In the genomic region with DNA sequence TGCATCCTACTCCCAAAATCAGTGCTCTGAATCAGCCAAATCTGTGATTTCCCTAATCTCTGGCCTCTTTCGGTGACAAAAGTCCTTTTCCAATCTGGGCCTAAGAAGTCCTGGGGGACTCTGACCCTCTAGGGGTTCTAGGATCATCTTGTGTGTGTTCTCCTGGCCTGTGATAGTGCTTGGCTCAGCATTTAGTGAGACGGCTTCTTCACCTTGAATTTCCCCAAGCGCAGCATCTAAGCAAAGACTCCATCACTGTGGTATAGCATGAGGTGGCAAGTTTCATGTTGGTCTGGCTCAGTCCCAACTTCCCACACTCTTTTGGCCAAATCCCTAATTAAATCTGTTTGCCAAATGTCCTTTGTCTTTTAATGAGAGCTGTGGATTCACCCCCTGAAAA, we compare ENCODE assay signal across 36 cellular contexts. TPM values are rescaled to one million over a fixed set of nuclear protein-coding genes. Genes with fewer than 3 reads are reported as not detected.
"Had no signal": no experiment of that assay in that cellular context is flagged by ENCODE, and none has a peak within 500 bp of the region (broad histone marks: within the 10 kb centered on the region; RNA-seq: fewer than 3 reads in every experiment).

No MANE protein-coding gene starts in this region.

- H3K27me3 Mint-ChIP-seq: dendritic cell treated with granulocyte-macrophage colony-stimulating factor and Interleukin-4, amounts not matched to agents 40 ng/mL and 50 ng/mL, for 4 days had no signal

- DNase-seq: colonic mucosa; effector CD8-positive, alpha-beta T cell; endodermal cell; foreskin fibroblast; gastrocnemius medialis; heart left ventricle; kidney; mucosa of descending colon; naive B cell; sigmoid colon; stimulated activated CD4-positive, alpha-beta T cell treated with anti-CD3 and anti-CD28 coated beads, Interleukin-2, amount 100 ng/mL, for 24 hours; stimulated activated CD4-positive, alpha-beta T cell treated with anti-CD3 and anti-CD28 coated beads, Interleukin-4, amount 100 ng/mL, for 24 hours; stimulated activated naive CD4-positive, alpha-beta T cell treated with Interleukin-2 at 50 U/mL for 16 hours; stomach; thyroid gland; upper lobe of left lung had no signal

- H3K79me2 ChIP-seq: hepatocyte, parathyroid adenoma had no signal

- ATAC-seq: esophagus mucosa; gastrocnemius medialis; heart left ventricle; left lobe of liver; mucosa of descending colon; natural killer cell treated with Interleukin-12 subunit alpha and Interleukin-12 subunit beta and Interleukin-15 and Interleukin-18, amount 100 ng/mL, for 72 hours; stimulated activated effector memory CD8-positive, alpha-beta T cell treated with anti-CD3 and anti-CD28 coated beads, Interleukin-12 subunit alpha, Interleukin-12 subunit beta, amount 100 ng/mL, for 72 hours had no signal

- H2AFZ ChIP-seq: hepatocyte, parathyroid adenoma had no signal

- H3K27me3 ChIP-seq: colonic mucosa, gastrocnemius medialis, heart left ventricle, hepatocyte, right atrium auricular region, sigmoid colon, stomach, thyroid gland, upper lobe of left lung had no signal

- H3K27ac ChIP-seq: colonic mucosa, epithelial cell of prostate, gastrocnemius medialis, heart left ventricle, hepatocyte, parathyroid adenoma, prostate gland, right atrium auricular region, sigmoid colon, stomach, thyroid gland, upper lobe of left lung had no signal

- H3K4me2 ChIP-seq: hepatocyte had no signal

- H3K27ac Mint-ChIP-seq: dendritic cell treated with granulocyte-macrophage colony-stimulating factor and Interleukin-4, amounts not matched to agents 40 ng/mL and 50 ng/mL, for 4 days; endodermal cell; memory B cell; naive B cell; natural killer cell treated with Interleukin-12 subunit alpha and Interleukin-12 subunit beta and Interleukin-15 and Interleukin-18, amount 100 ng/mL, for 72 hours; stimulated activated effector memory CD8-positive, alpha-beta T cell treated with anti-CD3 and anti-CD28 coated beads, Interleukin-12 subunit alpha, Interleukin-12 subunit beta, amount 100 ng/mL, for 72 hours had no signal

- H3K4me3 ChIP-seq: colonic mucosa, gastrocnemius medialis, heart left ventricle, hepatocyte, lung, mucosa of descending colon, prostate gland, right atrium auricular region, sigmoid colon, stomach, thyroid gland, upper lobe of left lung had no signal

- H3K9me3 ChIP-seq: colonic mucosa, gastrocnemius medialis, mucosa of descending colon, prostate gland, right atrium auricular region, sigmoid colon, stomach, thyroid gland, upper lobe of left lung had no signal

- FAIRE-seq: kidney, urothelium cell line had no signal

- H3K4me3 Mint-ChIP-seq: dendritic cell treated with granulocyte-macrophage colony-stimulating factor and Interleukin-4, amounts not matched to agents 40 ng/mL and 50 ng/mL, for 4 days; endodermal cell; memory B cell; naive B cell; natural killer cell treated with Interleukin-12 subunit alpha and Interleukin-12 subunit beta and Interleukin-15 and Interleukin-18, amount 100 ng/mL, for 72 hours; neural crest cell; stimulated activated effector memory CD8-positive, alpha-beta T cell treated with anti-CD3 and anti-CD28 coated beads, Interleukin-12 subunit alpha, Interleukin-12 subunit beta, amount 100 ng/mL, for 72 hours had no signal

- H3K9me3 Mint-ChIP-seq: dendritic cell treated with granulocyte-macrophage colony-stimulating factor and Interleukin-4, amounts not matched to agents 40 ng/mL and 50 ng/mL, for 4 days; natural killer cell treated with Interleukin-12 subunit alpha and Interleukin-12 subunit beta and Interleukin-15 and Interleukin-18, amount 100 ng/mL, for 72 hours; stimulated activated effector memory CD8-positive, alpha-beta T cell treated with anti-CD3 and anti-CD28 coated beads, Interleukin-12 subunit alpha, Interleukin-12 subunit beta, amount 100 ng/mL, for 72 hours had no signal

- H3K36me3 Mint-ChIP-seq: memory B cell; naive B cell; natural killer cell treated with Interleukin-12 subunit alpha and Interleukin-12 subunit beta and Interleukin-15 and Interleukin-18, amount 100 ng/mL, for 72 hours had no signal

- H3K4me1 ChIP-seq: colonic mucosa, gastrocnemius medialis, heart left ventricle, parathyroid adenoma, prostate gland, right atrium auricular region, sigmoid colon, stomach had no signal

- H3K36me3 ChIP-seq: colonic mucosa, gastrocnemius medialis, heart left ventricle, prostate gland, right atrium auricular region, sigmoid colon, stomach, thyroid gland, upper lobe of left lung had no signal

- H3K4me1 Mint-ChIP-seq: endodermal cell, memory B cell, naive B cell, neural crest cell had no signal

- H3K9ac ChIP-seq: parathyroid adenoma had no signal

RNA-seq across cellular contexts. Expression of gene IL17A, which starts 12.1 kb away (rescaled TPM):
- total RNA-seq: colonic mucosa, endodermal cell, esophagus mucosa, gastrocnemius medialis, glomerular endothelial cell, heart left ventricle, hepatocyte, kidney, left lobe of liver, liver, lung, mucosa of descending colon, neural crest cell, osteoblast, prostate gland, right atrium auricular region, sigmoid colon, skeletal muscle tissue, stomach, subcutaneous adipose tissue, temporal lobe, thyroid gland, upper lobe of left lung had no signal
- polyA plus RNA-seq: heart left ventricle, hepatocyte, liver had no signal
